10 cellular contexts compared by ENCODE assay signal in genomic region chr13:80235559-80236296, GRCh38.
DNase-seq lines count a peak whose midpoint lies in the region; ATAC-seq lines count a peak whose summit lies in the region.
"Had no signal": no experiment of that assay in that cellular context is flagged by ENCODE, and none has a peak within 500 bp of the region (broad histone marks: within the 10 kb centered on the region; RNA-seq: fewer than 3 reads in every experiment).

No MANE protein-coding gene starts in this region.

- H3K9me3 Mint-ChIP-seq in activated T-cell treated with anti-CD3 and anti-CD28 coated beads, Interleukin-2, amount 50 U/mL, for 72 hours = peaks cover 0 to 2% of the 10 kb centered on the region in 2 donors

- H3K27me3 Mint-ChIP-seq in activated T-cell treated with anti-CD3 and anti-CD28 coated beads, Interleukin-2, amount 50 U/mL, for 72 hours (ENCODE audit: low read depth) = no peaks in the 10 kb centered on the region

- H3K27ac ChIP-seq in caudate nucleus (ENCODE audit: low read depth, low read length) = peak overlapping the region; percentile 2
- H3K27ac ChIP-seq: adrenal gland had no signal

- no peaks in the 10 kb centered on the region for H3K27me3 ChIP-seq in neuron (ENCODE audit: insufficient read depth, low read length)
- H3K27me3 ChIP-seq: adrenal gland had no signal

- H3K27ac Mint-ChIP-seq in activated T-cell treated with anti-CD3 and anti-CD28 coated beads, Interleukin-2, amount 50 U/mL, for 72 hours = no peak overlapping the region

- H2AFZ ChIP-seq in neuron (ENCODE audit: low read depth, low read length) = peak overlapping the region; percentile 22

- ATAC-seq in GM18868 (IDR thresholded peaks at IDR 0.05; ENCODE audit: unreplicated experiment) = peak; percentile 21
- ATAC-seq in HG03175 (IDR thresholded peaks at IDR 0.05; ENCODE audit: unreplicated experiment) = peak; percentile 34
- no peak for ATAC-seq in activated T-cell treated with anti-CD3 and anti-CD28 coated beads, Interleukin-2, amount 50 U/mL, for 72 hours (replicated peaks in 1 of 2)

- H3K9me3 ChIP-seq in neuron (ENCODE audit: low read length) = no peaks in the 10 kb centered on the region
- H3K9me3 ChIP-seq: adrenal gland had no signal

- no peaks in the 10 kb centered on the region for H3K36me3 ChIP-seq in neuron (ENCODE audit: insufficient read depth, low read length)
- H3K36me3 ChIP-seq: adrenal gland had no signal

- H3K4me3 Mint-ChIP-seq in activated T-cell treated with anti-CD3 and anti-CD28 coated beads, Interleukin-2, amount 50 U/mL, for 72 hours = no peak overlapping the region

- DNase-seq in caudate nucleus (lab: John Stamatoyannopoulos, UW) = peak in 27 of 61 donors; percentile 2 to 76 (median 19)
- DNase-seq in foreskin melanocyte = no peak
- no peak for DNase-seq in activated T-cell treated with anti-CD3 and anti-CD28 coated beads, Interleukin-2, amount 50 U/mL, for 72 hours
- DNase-seq in activated CD4-positive, alpha-beta T cell treated with anti-CD3 and anti-CD28 coated beads, Interleukin-2, amount 50 U/mL, for 48 hours = no peak
- no peak for DNase-seq in COLO668 (lab: John Stamatoyannopoulos, UW; ENCODE audit: unreplicated experiment)
- DNase-seq: adrenal gland, RPMI8226 had no signal

- H3K4me3 ChIP-seq in neuron (ENCODE audit: low read length) = no peak overlapping the region
- H3K4me3 ChIP-seq: adrenal gland had no signal

- no peaks in the 10 kb centered on the region for H3K4me1 Mint-ChIP-seq in activated T-cell treated with anti-CD3 and anti-CD28 coated beads, Interleukin-2, amount 50 U/mL, for 72 hours (ENCODE audit: low read depth)

- H3K36me3 Mint-ChIP-seq in activated T-cell treated with anti-CD3 and anti-CD28 coated beads, Interleukin-2, amount 50 U/mL, for 72 hours (ENCODE audit: insufficient read depth in 2 of 2) = no peaks in the 10 kb centered on the region

- H3K4me1 ChIP-seq in neuron (ENCODE audit: insufficient read depth, low read length) = peaks cover 8% of the 10 kb centered on the region

Comparison
In these comparisons a context has a peak if more than half of its experiments do, and no peak if none do; other contexts are left out.
1. ATAC-seq: peak in GM18868 (single experiment) and HG03175 (single experiment); none in activated T-cell treated with anti-CD3 and anti-CD28 coated beads, Interleukin-2, amount 50 U/mL, for 72 hours (0 of 2).